ENCODE assay signal across 12 cellular contexts in the genomic region with DNA sequence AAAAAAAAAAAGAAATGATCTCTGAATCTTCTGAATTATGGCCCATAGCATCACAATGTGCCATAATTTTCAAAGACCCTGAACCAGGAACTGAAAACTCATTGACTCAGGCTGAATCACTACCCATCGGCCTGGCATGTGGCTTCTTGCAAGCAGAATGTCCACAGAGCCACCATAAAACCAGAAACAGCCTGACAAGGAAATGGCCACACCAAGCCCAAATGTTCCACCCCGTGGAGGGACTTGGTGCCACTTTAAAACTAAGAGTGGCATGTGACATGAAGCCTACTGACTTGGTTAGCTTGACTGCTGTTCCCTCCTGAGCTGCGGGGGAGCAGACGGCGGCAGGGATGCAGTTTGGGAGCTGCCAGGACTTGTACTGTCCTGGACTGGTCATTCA.
A peak's percentile ranks its signal among the peaks of the same experiment; 100 is the strongest.
DNase-seq lines count a peak whose midpoint lies in the region; ATAC-seq, FAIRE-seq and TF ChIP-seq lines count a peak whose summit lies in the region.
"Had no signal": no experiment of that assay in that cellular context is flagged by ENCODE, and none has a peak within 500 bp of the region (broad histone marks: within the 10 kb centered on the region; RNA-seq: fewer than 3 reads in every experiment).

No MANE protein-coding gene starts in this region.

- peaks cover 25% of the 10 kb centered on the region for H3K79me1 ChIP-seq in mesendoderm (ENCODE audit: low read length)

- no peak overlapping the region for H3K18ac ChIP-seq in mesendoderm (ENCODE audit: low read length)

- H3K4me1 ChIP-seq in A549: peaks cover 74% of the 10 kb centered on the region
- peaks cover 9 to 59% of the 10 kb centered on the region in 2 donors for H3K4me1 ChIP-seq in ascending aorta
- H3K4me1 ChIP-seq in mesendoderm (ENCODE audit: control insufficient read depth, low read depth, low read length): peaks cover 5% of the 10 kb centered on the region

- H3K4ac ChIP-seq in mesendoderm (ENCODE audit: low read depth, low read length): no peak overlapping the region

- no peaks in the 10 kb centered on the region for H3K27me3 ChIP-seq in ascending aorta
- no peaks in the 10 kb centered on the region for H3K27me3 ChIP-seq in mesendoderm (ENCODE audit: insufficient read depth, low read length, poor library complexity)
- H3K27me3 ChIP-seq: adrenal gland, BLaER1 had no signal

- H3K27ac ChIP-seq in A549 (peak overlapping the region in 1 of 2 experiments; percentile 57; a peak in 3 of 6 replicates), ascending aorta (peak overlapping the region; percentile 3 to 57), mesendoderm (ENCODE audit: low read depth, low read length) (no peak overlapping the region)
- H3K27ac ChIP-seq: BLaER1 had no signal

- H4K8ac ChIP-seq in mesendoderm (ENCODE audit: low read depth, low read length): no peak overlapping the region

- H2BK15ac ChIP-seq in mesendoderm (replicated peaks; ENCODE audit: low read depth): no peak overlapping the region

- peak overlapping the region; percentile 37 for H3K56ac ChIP-seq in mesendoderm (ENCODE audit: low read length)

- H2BK5ac ChIP-seq in mesendoderm (ENCODE audit: low read length): no peak overlapping the region

- H4K5ac ChIP-seq in mesendoderm (ENCODE audit: low read length): no peak overlapping the region

- POLR2A ChIA-PET in A549 (lab: Yijun Ruan, JAX): no interaction called here

- ATAC-seq in A549 (no peak), GM18870 (IDR thresholded peaks at IDR 0.05; ENCODE audit: unreplicated experiment) (no peak), HG03342 (IDR thresholded peaks at IDR 0.05; ENCODE audit: unreplicated experiment) (no peak), HG03280 (IDR thresholded peaks at IDR 0.05; ENCODE audit: unreplicated experiment) (no peak)

- CTCF ChIA-PET in A549 (lab: Yijun Ruan, JAX): interaction anchor here (0.6 to 12.5 kb wide), 8 partner anchors 8 to 184 kb away, joined by 3 to 126 read pairs (median 3); no protein-coding TSS in a partner anchor

- H3K9ac ChIP-seq in mesendoderm (ENCODE audit: low read length): no peak overlapping the region
- H3K9ac ChIP-seq: BLaER1 had no signal

- H3K4me3 ChIP-seq in A549: no peak overlapping the region
- H3K4me3 ChIP-seq in ascending aorta: no peak overlapping the region
- no peak overlapping the region for H3K4me3 ChIP-seq in mesendoderm (ENCODE audit: low read length)
- H3K4me3 ChIP-seq: adrenal gland, BLaER1 had no signal

- H3K4me2 ChIP-seq in A549 (0 out of 3 replicates have a peak overlapping the region, but pooled peaks have one; percentile 6), mesendoderm (ENCODE audit: low read length) (no peak overlapping the region)

- no peak overlapping the region for H2BK120ac ChIP-seq in mesendoderm (ENCODE audit: low read depth, low read length)

- H3K36me3 ChIP-seq in ascending aorta: peaks cover 3 to 6% of the 10 kb centered on the region in 2 donors
- H3K36me3 ChIP-seq in mesendoderm (ENCODE audit: control insufficient read depth, insufficient read depth, low read length): no peaks in the 10 kb centered on the region
- H3K36me3 ChIP-seq: adrenal gland had no signal

- intact Hi-C loops in ascending aorta (cut with DNase I): no loop called here

- TF ChIP-seq RAD21 in A549 (conservative IDR thresholded peaks at IDR 0.05 in 1 of 2, IDR thresholded peaks at IDR 0.05 in 1 of 2): no peak

- no peak overlapping the region for H3K23ac ChIP-seq in mesendoderm (ENCODE audit: low read length)

- TF ChIP-seq CTCF in A549 (IDR thresholded peaks at IDR 0.05) (no peak), ascending aorta (IDR thresholded peaks at IDR 0.05) (no peak)

- H3K9me3 ChIP-seq in A549 (no peaks in the 10 kb centered on the region), ascending aorta (no peaks in the 10 kb centered on the region)
- H3K9me3 ChIP-seq: adrenal gland, BLaER1 had no signal

- WGBS in A549 (ENCODE audit: missing lambda C conversion rate): 84% methylated on average over 5 of the region's 5 CpGs
- WGBS in mesendoderm (ENCODE audit: extremely low coverage, insufficient coverage, low lambda C conversion rate): no CpG with 5 or more reads among the region's 5 CpGs

- H3K79me2 ChIP-seq in mesendoderm (ENCODE audit: control insufficient read depth, insufficient read depth, low read length): peaks cover 23% of the 10 kb centered on the region

- no peak for TF ChIP-seq EP300 in A549 (IDR thresholded peaks at IDR 0.05)

- DNase-seq in A549 (ENCODE audit: low read depth in 1 of 2, low spot score in 1 of 2) (no peak), HPDE6-E6E7 (ENCODE audit: extremely low spot score) (peak; percentile 82), ascending aorta (ENCODE audit: low spot score in 2 of 2) (no peak), mesendoderm (no peak), LoVo (ENCODE audit: low spot score) (no peak)
- DNase-seq: activated CD4-positive, alpha-beta T cell treated with anti-CD3 and anti-CD28 coated beads, Interleukin-2, amount 10 ng/mL, durations not matched to agents 24 days and 14 days; endodermal cell had no signal

- no peak for TF ChIP-seq POLR2A in A549 (IDR thresholded peaks at IDR 0.05; ENCODE audit: low read length)

- no peak overlapping the region for H2AK5ac ChIP-seq in mesendoderm (ENCODE audit: low read length)

- no peak for FAIRE-seq in A549 (lab: Jason Lieb, UNC)

TF ChIP-seq in A549, 52 proteins besides CTCF, POLR2A, EP300 and RAD21:
- TF ChIP-seq RARB (CRISPR knock-in tag; IDR thresholded peaks at IDR 0.05) (no peak), KDM1A (IDR thresholded peaks at IDR 0.05; ENCODE audit: low read depth) (no peak), JUNB (IDR thresholded peaks at IDR 0.05) (no peak), CBX8 (IDR thresholded peaks at IDR 0.05) (no peak), PHF8 (IDR thresholded peaks at IDR 0.05; ENCODE audit: borderline replicate concordance, low read depth) (no peak), EHMT2 (IDR thresholded peaks at IDR 0.05; ENCODE audit: low read depth) (no peak), ZNF302 (CRISPR knock-in tag; IDR thresholded peaks at IDR 0.05) (no peak), ESRRA (IDR thresholded peaks at IDR 0.05; ENCODE audit: borderline replicate concordance, low read length) (no peak), KDM5A (IDR thresholded peaks at IDR 0.05) (no peak), HOXB13 (CRISPR knock-in tag; IDR thresholded peaks at IDR 0.05; ENCODE audit: low read depth) (no peak), EHF (CRISPR knock-in tag; IDR thresholded peaks at IDR 0.05) (no peak), TP53 (CRISPR knock-in tag; IDR thresholded peaks at IDR 0.05) (no peak), HMGXB4 (CRISPR knock-in tag; IDR thresholded peaks at IDR 0.05; ENCODE audit: borderline replicate concordance) (no peak), FOSB (CRISPR knock-in tag; IDR thresholded peaks at IDR 0.05) (no peak), RNF2 (IDR thresholded peaks at IDR 0.05; ENCODE audit: borderline replicate concordance, low read depth) (no peak), ZFP36 (IDR thresholded peaks at IDR 0.05; ENCODE audit: borderline replicate concordance, partially characterized antibody) (no peak), MYC (IDR thresholded peaks at IDR 0.05; ENCODE audit: borderline replicate concordance, low read length) (no peak), HDAC2 (IDR thresholded peaks at IDR 0.05) (no peak)
- TF ChIP-seq, protein P1, sequence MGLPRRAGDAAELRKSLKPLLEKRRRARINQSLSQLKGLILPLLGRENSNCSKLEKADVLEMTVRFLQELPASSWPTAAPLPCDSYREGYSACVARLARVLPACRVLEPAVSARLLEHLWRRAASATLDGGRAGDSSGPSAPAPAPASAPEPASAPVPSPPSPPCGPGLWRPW (IDR thresholded peaks at IDR 0.05): no peak
- TF ChIP-seq, protein P2, sequence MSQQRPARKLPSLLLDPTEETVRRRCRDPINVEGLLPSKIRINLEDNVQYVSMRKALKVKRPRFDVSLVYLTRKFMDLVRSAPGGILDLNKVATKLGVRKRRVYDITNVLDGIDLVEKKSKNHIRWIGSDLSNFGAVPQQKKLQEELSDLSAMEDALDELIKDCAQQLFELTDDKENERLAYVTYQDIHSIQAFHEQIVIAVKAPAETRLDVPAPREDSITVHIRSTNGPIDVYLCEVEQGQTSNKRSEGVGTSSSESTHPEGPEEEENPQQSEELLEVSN (IDR thresholded peaks at IDR 0.05; ENCODE audit: borderline replicate concordance, low read depth): no peak
